ENCODE assay signal across 29 cellular contexts in genomic region chr3:153848701-153849100, GRCh38.
DNase-seq lines count a peak whose midpoint lies in the region; ATAC-seq and TF ChIP-seq lines count a peak whose summit lies in the region.
"Had no signal": no experiment of that assay in that cellular context is flagged by ENCODE, and none has a peak within 500 bp of the region (broad histone marks: within the 10 kb centered on the region; RNA-seq: fewer than 3 reads in every experiment).

No MANE protein-coding gene starts in this region.

- H3K79me2 ChIP-seq in SK-N-SH (ENCODE audit: insufficient read depth): no peaks in the 10 kb centered on the region
- H3K79me2 ChIP-seq: parathyroid adenoma had no signal

- DNase-seq in SK-N-SH (peak; percentile 6), hippocampal formation (lab: John Stamatoyannopoulos, UW) (peak; percentile 8 to 32), retina (peak; percentile 36), ureter (ENCODE audit: low spot score) (no peak), DMS153 treated with DMSO at 0.1 percent for 48 hours (lab: John Stamatoyannopoulos, UW; ENCODE audit: unreplicated experiment) (no peak)
- DNase-seq in activated CD8-positive, alpha-beta memory T cell treated with anti-CD3 and anti-CD28 coated beads, Interleukin-2, amount 10 ng/mL, durations not matched to agents 7 days and 5 days: no peak
- DNase-seq: activated CD4-positive, alpha-beta T cell treated with anti-CD3 and anti-CD28 coated beads, Interleukin-2, amount 50 U/mL, for 48 hours; activated T-cell treated with anti-CD3 and anti-CD28 coated beads, Interleukin-2, amount 50 U/mL, for 72 hours; AML-193; CD4-positive, alpha-beta T cell; DMS79 treated with DMSO at 0.1 percent for 48 hours; esophagus squamous epithelium; GF-D8; GM23248; IMR-90; NCI-H1694; NCI-H2171; NCI-H510A treated with DMSO at 0.1 percent for 48 hours; right cardiac atrium; spleen; stimulated activated CD4-positive, alpha-beta T cell treated with anti-CD3 and anti-CD28 coated beads, Interleukin-2, amount 100 ng/mL, for 24 hours; stimulated activated naive CD8-positive, alpha-beta T cell treated with anti-CD3 and anti-CD28 coated beads, Interleukin-15, Interleukin-2, amounts not matched to agents 100 U/mL and 50 U/mL, for 24 hours; T-helper 17 cell had no signal

- POLR2A ChIA-PET in SK-N-SH (lab: Yijun Ruan, JAX): no interaction called here

- TF ChIP-seq EP300 in SK-N-SH (IDR thresholded peaks at IDR 0.05; ENCODE audit: borderline replicate concordance in 1 of 2, low read depth in 1 of 2, low read length in 1 of 2): no peak

- H3K36me3 Mint-ChIP-seq in activated CD8-positive, alpha-beta memory T cell treated with anti-CD3 and anti-CD28 coated beads, Interleukin-2, amount 10 ng/mL, durations not matched to agents 7 days and 5 days: no peaks in the 10 kb centered on the region
- H3K36me3 Mint-ChIP-seq: natural killer cell treated with Interleukin-12 subunit alpha and Interleukin-12 subunit beta and Interleukin-15 and Interleukin-18, amount 100 ng/mL, for 72 hours had no signal

- H3K27me3 Mint-ChIP-seq in activated CD8-positive, alpha-beta memory T cell treated with anti-CD3 and anti-CD28 coated beads, Interleukin-2, amount 10 ng/mL, durations not matched to agents 7 days and 5 days: peaks cover 7% of the 10 kb centered on the region

- H3K9me3 ChIP-seq in SK-N-SH: no peaks in the 10 kb centered on the region
- H3K9me3 ChIP-seq: esophagus squamous epithelium, spleen, thoracic aorta had no signal

- H3K36me3 ChIP-seq in SK-N-SH (replicated peaks in 1 of 2; ENCODE audit: control insufficient read depth in 1 of 2, insufficient read depth in 2 of 2, low read length in 1 of 2): no peaks in the 10 kb centered on the region
- H3K36me3 ChIP-seq: esophagus squamous epithelium, spleen, thoracic aorta had no signal

- no peak overlapping the region for H3K27ac ChIP-seq in SK-N-SH (ENCODE audit: low read depth in 2 of 2, low read length in 1 of 2)
- H3K27ac ChIP-seq in VCaP: peak overlapping the region; percentile 40; the same call in 1 of the 2 replicates
- H3K27ac ChIP-seq: esophagus squamous epithelium, GM23248, parathyroid adenoma, spleen, thoracic aorta had no signal

- H4K20me1 ChIP-seq in SK-N-SH (ENCODE audit: insufficient read depth): no peaks in the 10 kb centered on the region

- H3K27me3 ChIP-seq in SK-N-SH (ENCODE audit: insufficient read depth): no peaks in the 10 kb centered on the region; the same call in 1 of the 2 replicates
- H3K27me3 ChIP-seq: esophagus squamous epithelium, spleen had no signal

- CTCF ChIA-PET in SK-N-SH (lab: Yijun Ruan, JAX): no interaction called here
- CTCF ChIA-PET in activated CD8-positive, alpha-beta memory T cell treated with anti-CD3 and anti-CD28 coated beads, Interleukin-2, amount 10 ng/mL, durations not matched to agents 7 days and 5 days (lab: Charles Lee): no interaction called here

- no peak overlapping the region for H3K4me3 ChIP-seq in SK-N-SH (ENCODE audit: low read depth in 2 of 2, low read length in 1 of 2)
- H3K4me3 ChIP-seq: esophagus squamous epithelium, GM23248, spleen, thoracic aorta had no signal

- H3K9ac ChIP-seq in SK-N-SH: no peak overlapping the region
- H3K9ac ChIP-seq: GM23248, parathyroid adenoma had no signal

- no peaks in the 10 kb centered on the region; a peak in 1 of 4 replicates for H3K4me1 ChIP-seq in SK-N-SH (ENCODE audit: control insufficient read depth in 1 of 2, insufficient read depth in 2 of 2, low read depth in 1 of 2, low read length in 1 of 2)
- H3K4me1 ChIP-seq: parathyroid adenoma, spleen had no signal

- no peaks in the 10 kb centered on the region for H3K4me1 Mint-ChIP-seq in activated CD8-positive, alpha-beta memory T cell treated with anti-CD3 and anti-CD28 coated beads, Interleukin-2, amount 10 ng/mL, durations not matched to agents 7 days and 5 days

- no peak overlapping the region for H2AFZ ChIP-seq in SK-N-SH (ENCODE audit: low read depth)
- H2AFZ ChIP-seq: GM23248, parathyroid adenoma had no signal

- no peak for ATAC-seq in SK-N-SH treated with all-trans-retinoic acid at 6 μM for 48 hours
- no peak for ATAC-seq in activated CD8-positive, alpha-beta memory T cell treated with anti-CD3 and anti-CD28 coated beads, Interleukin-2, amount 10 ng/mL, durations not matched to agents 7 days and 5 days
- ATAC-seq: activated CD4-positive, CD25-positive, alpha-beta regulatory T cell treated with anti-CD3 and anti-CD28 coated beads, Interleukin-2, amount 50 U/mL, for 24 hours; activated T-cell treated with anti-CD3 and anti-CD28 coated beads, Interleukin-2, amount 50 U/mL, for 72 hours; natural killer cell treated with Interleukin-12 subunit alpha and Interleukin-12 subunit beta and Interleukin-15 and Interleukin-18, amount 100 ng/mL, for 72 hours; right cardiac atrium; stimulated activated naive CD8-positive, alpha-beta T cell treated with anti-CD3 and anti-CD28 coated beads, Interleukin-15, Interleukin-2, amounts not matched to agents 100 U/mL and 50 U/mL, for 24 hours; T-helper 17 cell had no signal

- no peaks in the 10 kb centered on the region for H3K9me2 ChIP-seq in SK-N-SH

- H3K9me3 Mint-ChIP-seq in activated CD8-positive, alpha-beta memory T cell treated with anti-CD3 and anti-CD28 coated beads, Interleukin-2, amount 10 ng/mL, durations not matched to agents 7 days and 5 days (ENCODE audit: low read depth): no peaks in the 10 kb centered on the region
- H3K9me3 Mint-ChIP-seq: activated T-cell treated with anti-CD3 and anti-CD28 coated beads, Interleukin-2, amount 50 U/mL, for 72 hours; CD4-positive, alpha-beta T cell; natural killer cell treated with Interleukin-12 subunit alpha and Interleukin-12 subunit beta and Interleukin-15 and Interleukin-18, amount 100 ng/mL, for 72 hours had no signal

- H3F3A ChIP-seq in SK-N-SH (replicated peaks; ENCODE audit: insufficient read depth): no peaks in the 10 kb centered on the region

- no peak for TF ChIP-seq RAD21 in SK-N-SH (IDR thresholded peaks at IDR 0.05; ENCODE audit: low read length)

- no peak overlapping the region for H3K4me3 Mint-ChIP-seq in activated CD8-positive, alpha-beta memory T cell treated with anti-CD3 and anti-CD28 coated beads, Interleukin-2, amount 10 ng/mL, durations not matched to agents 7 days and 5 days
- H3K4me3 Mint-ChIP-seq: activated T-cell treated with anti-CD3 and anti-CD28 coated beads, Interleukin-2, amount 50 U/mL, for 72 hours; CD4-positive, alpha-beta T cell; natural killer cell treated with Interleukin-12 subunit alpha and Interleukin-12 subunit beta and Interleukin-15 and Interleukin-18, amount 100 ng/mL, for 72 hours; T-helper 17 cell had no signal

- TF ChIP-seq CTCF in SK-N-SH (IDR thresholded peaks at IDR 0.05): no peak
- no peak for TF ChIP-seq CTCF in VCaP (conservative IDR thresholded peaks at IDR 0.05)

- H3K27ac Mint-ChIP-seq in activated CD8-positive, alpha-beta memory T cell treated with anti-CD3 and anti-CD28 coated beads, Interleukin-2, amount 10 ng/mL, durations not matched to agents 7 days and 5 days: no peak overlapping the region
- H3K27ac Mint-ChIP-seq: activated T-cell treated with anti-CD3 and anti-CD28 coated beads, Interleukin-2, amount 50 U/mL, for 72 hours; CD4-positive, alpha-beta T cell; natural killer cell treated with Interleukin-12 subunit alpha and Interleukin-12 subunit beta and Interleukin-15 and Interleukin-18, amount 100 ng/mL, for 72 hours; T-helper 17 cell had no signal

- H3K4me2 ChIP-seq in SK-N-SH: no peak overlapping the region

- 23% methylated on average over 3 of the region's 3 CpGs for WGBS in SK-N-SH (ENCODE audit: low lambda C conversion rate)

TF ChIP-seq in SK-N-SH, 30 proteins besides CTCF, POLR2A, EP300 and RAD21:
- no peak for TF ChIP-seq MAX (IDR thresholded peaks at IDR 0.05; ENCODE audit: low read depth)
- TF ChIP-seq RCOR1 (IDR thresholded peaks at IDR 0.05; ENCODE audit: low read length): no peak
- TF ChIP-seq EZH2phosphoT487 (IDR thresholded peaks at IDR 0.05; ENCODE audit: borderline replicate concordance, low read depth): no peak
TF ChIP-seq in SK-N-SH: peak in this region for 0.

TF ChIP-seq in SK-N-SH treated with all-trans-retinoic acid at 6 μM for 48 hours, 23 proteins besides CTCF, POLR2A, EP300 and RAD21 (continues in another document):
- no peak for TF ChIP-seq TOX (CRISPR knock-in tag; IDR thresholded peaks at IDR 0.05; ENCODE audit: borderline replicate concordance)
- no peak for TF ChIP-seq BACH2 (CRISPR knock-in tag; IDR thresholded peaks at IDR 0.05; ENCODE audit: borderline replicate concordance)
- no peak for TF ChIP-seq POU6F1 (CRISPR knock-in tag; IDR thresholded peaks at IDR 0.05; ENCODE audit: borderline replicate concordance, low read depth)
- TF ChIP-seq ZNF565 (CRISPR knock-in tag; conservative IDR thresholded peaks at IDR 0.05; ENCODE audit: low read depth): no peak
- no peak for TF ChIP-seq ZNF70 (CRISPR knock-in tag; IDR thresholded peaks at IDR 0.05)
- TF ChIP-seq ISL1 (CRISPR knock-in tag; IDR thresholded peaks at IDR 0.05): no peak
- no peak for TF ChIP-seq CREB5 (CRISPR knock-in tag; IDR thresholded peaks at IDR 0.05; ENCODE audit: low read depth)

Comparison
In these comparisons a context has a peak if more than half of its experiments do, and no peak if none do; other contexts are left out.
1. DNase-seq: peak in SK-N-SH (single experiment), hippocampal formation (2 of 2) and retina (single experiment); none in activated CD8-positive, alpha-beta memory T cell treated with anti-CD3 and anti-CD28 coated beads, Interleukin-2, amount 10 ng/mL, durations not matched to agents 7 days and 5 days (single experiment), ureter (single experiment) and DMS153 treated with DMSO at 0.1 percent for 48 hours (single experiment).